2 cellular contexts compared by ENCODE assay signal in the genomic region with DNA sequence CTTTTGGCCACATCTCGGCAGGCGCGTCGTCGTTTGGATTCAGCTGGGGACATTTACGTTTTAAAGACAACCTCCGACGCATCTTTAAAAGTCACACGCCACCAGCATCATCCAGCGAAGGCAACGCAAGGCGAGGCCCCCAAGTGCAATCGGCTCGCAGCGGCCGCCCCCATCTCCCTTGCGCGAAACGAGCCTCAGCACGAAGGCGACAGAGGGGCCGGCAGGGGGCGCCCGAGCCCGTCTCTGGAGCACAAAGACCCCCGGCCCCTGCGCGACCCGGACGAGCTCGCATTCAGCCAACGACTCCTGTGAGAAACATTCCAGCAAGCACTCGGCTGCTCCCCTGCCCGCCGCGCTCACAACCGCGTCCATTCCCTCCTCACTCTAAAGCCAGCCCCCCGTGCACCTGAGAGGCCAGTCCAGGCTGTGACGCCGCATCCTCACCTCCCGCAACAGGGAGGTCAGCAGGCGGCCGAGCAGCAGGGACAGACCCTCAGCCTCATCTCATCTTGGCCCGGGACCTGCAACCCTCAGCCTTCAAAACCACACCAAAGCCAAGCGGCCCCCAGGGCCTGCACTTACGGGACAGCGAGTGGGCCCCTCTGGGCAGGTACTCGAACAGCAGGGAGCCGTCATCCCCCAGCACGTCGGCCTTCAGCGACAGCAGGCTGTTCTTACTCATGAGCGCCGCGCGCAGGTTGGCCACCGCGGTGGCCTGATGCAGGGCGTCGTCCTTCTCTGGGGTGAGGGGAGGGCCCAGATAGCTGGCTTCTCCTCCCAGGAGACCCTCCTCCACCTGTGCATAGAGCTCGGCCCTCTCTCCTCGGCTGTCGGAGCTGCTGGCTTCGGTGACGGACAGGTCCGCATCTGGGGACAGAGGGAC.
TF ChIP-seq lines count a peak whose summit lies in the region.

No MANE protein-coding gene starts in this region.

TF ChIP-seq in HEK293T, 16 proteins besides CTCF, POLR2A, EP300 and RAD21:
- TF ChIP-seq FOXM1 (IDR thresholded peaks at IDR 0.05; ENCODE audit: borderline replicate concordance) (no peak), ARNT (IDR thresholded peaks at IDR 0.05) (no peak), FOXA1 (IDR thresholded peaks at IDR 0.05) (no peak), ELF4 (IDR thresholded peaks at IDR 0.05) (no peak), HDGF (IDR thresholded peaks at IDR 0.05; ENCODE audit: borderline replicate concordance) (no peak), SUZ12 (IDR thresholded peaks at IDR 0.05) (no peak), L3MBTL2 (conservative IDR thresholded peaks at IDR 0.05) (no peak), ZNF384 (IDR thresholded peaks at IDR 0.05) (no peak), FOXK2 (IDR thresholded peaks at IDR 0.05) (no peak), SP1 (IDR thresholded peaks at IDR 0.05) (no peak), NFRKB (IDR thresholded peaks at IDR 0.05) (no peak), CTBP1 (IDR thresholded peaks at IDR 0.05; ENCODE audit: borderline replicate concordance) (no peak), TARDBP (IDR thresholded peaks at IDR 0.05) (no peak), LEF1 (IDR thresholded peaks at IDR 0.05; ENCODE audit: borderline replicate concordance) (no peak), BHLHE40 (IDR thresholded peaks at IDR 0.05; ENCODE audit: borderline replicate concordance) (no peak)
- TF ChIP-seq, protein P1, sequence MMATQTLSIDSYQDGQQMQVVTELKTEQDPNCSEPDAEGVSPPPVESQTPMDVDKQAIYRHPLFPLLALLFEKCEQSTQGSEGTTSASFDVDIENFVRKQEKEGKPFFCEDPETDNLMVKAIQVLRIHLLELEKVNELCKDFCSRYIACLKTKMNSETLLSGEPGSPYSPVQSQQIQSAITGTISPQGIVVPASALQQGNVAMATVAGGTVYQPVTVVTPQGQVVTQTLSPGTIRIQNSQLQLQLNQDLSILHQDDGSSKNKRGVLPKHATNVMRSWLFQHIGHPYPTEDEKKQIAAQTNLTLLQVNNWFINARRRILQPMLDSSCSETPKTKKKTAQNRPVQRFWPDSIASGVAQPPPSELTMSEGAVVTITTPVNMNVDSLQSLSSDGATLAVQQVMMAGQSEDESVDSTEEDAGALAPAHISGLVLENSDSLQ (IDR thresholded peaks at IDR 0.05): no peak

TF ChIP-seq in K562, 482 proteins besides CTCF, POLR2A, EP300 and RAD21 (continues in another document):
- TF ChIP-seq, protein P2, sequence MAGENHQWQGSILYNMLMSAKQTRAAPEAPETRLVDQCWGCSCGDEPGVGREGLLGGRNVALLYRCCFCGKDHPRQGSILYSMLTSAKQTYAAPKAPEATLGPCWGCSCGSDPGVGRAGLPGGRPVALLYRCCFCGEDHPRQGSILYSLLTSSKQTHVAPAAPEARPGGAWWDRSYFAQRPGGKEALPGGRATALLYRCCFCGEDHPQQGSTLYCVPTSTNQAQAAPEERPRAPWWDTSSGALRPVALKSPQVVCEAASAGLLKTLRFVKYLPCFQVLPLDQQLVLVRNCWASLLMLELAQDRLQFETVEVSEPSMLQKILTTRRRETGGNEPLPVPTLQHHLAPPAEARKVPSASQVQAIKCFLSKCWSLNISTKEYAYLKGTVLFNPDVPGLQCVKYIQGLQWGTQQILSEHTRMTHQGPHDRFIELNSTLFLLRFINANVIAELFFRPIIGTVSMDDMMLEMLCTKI (IDR thresholded peaks at IDR 0.05; ENCODE audit: partially characterized antibody): no peak
- TF ChIP-seq PCBP1 (IDR thresholded peaks at IDR 0.05; ENCODE audit: low read depth, low read length, poor library complexity, severe bottlenecking) (no peak), EZH2 (IDR thresholded peaks at IDR 0.05; ENCODE audit: borderline replicate concordance, low read depth, low read length) (no peak), FUS (optimal IDR thresholded peaks at IDR 0.05; ENCODE audit: low read depth, low read length) (no peak), SMC3 (conservative IDR thresholded peaks at IDR 0.05; ENCODE audit: insufficient read depth, low read depth, low read length) (no peak), MXI1 (IDR thresholded peaks at IDR 0.05; ENCODE audit: low read depth, low read length) (no peak), TEAD2 (tag; IDR thresholded peaks at IDR 0.05) (no peak), SIN3B (IDR thresholded peaks at IDR 0.05; ENCODE audit: low read depth) (no peak), FIP1L1 (IDR thresholded peaks at IDR 0.05; ENCODE audit: low read depth, low read length, poor library complexity, severe bottlenecking) (peak; percentile 33), ZNF263 (CRISPR knock-in tag; IDR thresholded peaks at IDR 0.05; ENCODE audit: borderline replicate concordance) (no peak), ZBTB8A (IDR thresholded peaks at IDR 0.05; ENCODE audit: partially characterized antibody) (no peak), FOXK1 (CRISPR knock-in tag; IDR thresholded peaks at IDR 0.05; ENCODE audit: borderline replicate concordance) (no peak), ZNF232 (CRISPR knock-in tag; IDR thresholded peaks at IDR 0.05) (no peak), ZNF561 (CRISPR knock-in tag; conservative IDR thresholded peaks at IDR 0.05) (no peak), NR4A1 (CRISPR knock-in tag; IDR thresholded peaks at IDR 0.05) (no peak), NR4A1 (tag; IDR thresholded peaks at IDR 0.05) (no peak), ZNF717 (CRISPR knock-in tag; IDR thresholded peaks at IDR 0.05) (no peak), MTF1 (CRISPR knock-in tag; IDR thresholded peaks at IDR 0.05; ENCODE audit: borderline replicate concordance) (no peak), TAF9B (IDR thresholded peaks at IDR 0.05; ENCODE audit: partially characterized antibody) (no peak), PHB2 (IDR thresholded peaks at IDR 0.05; ENCODE audit: low read depth) (no peak), SP1 (CRISPR knock-in tag; IDR thresholded peaks at IDR 0.05) (no peak), NEUROD1 (IDR thresholded peaks at IDR 0.05; ENCODE audit: borderline replicate concordance, low read depth, low read length, partially characterized antibody) (no peak), ZNF830 (CRISPR knock-in tag; IDR thresholded peaks at IDR 0.05) (no peak), ZNF316 (IDR thresholded peaks at IDR 0.05) (no peak), TRIM28 (IDR thresholded peaks at IDR 0.05) (no peak), RBFOX2 (IDR thresholded peaks at IDR 0.05; ENCODE audit: low read depth, low read length) (0 out of 2 replicates have a peak, but pooled peaks have one; percentile 15)
- TF ChIP-seq, protein P3, sequence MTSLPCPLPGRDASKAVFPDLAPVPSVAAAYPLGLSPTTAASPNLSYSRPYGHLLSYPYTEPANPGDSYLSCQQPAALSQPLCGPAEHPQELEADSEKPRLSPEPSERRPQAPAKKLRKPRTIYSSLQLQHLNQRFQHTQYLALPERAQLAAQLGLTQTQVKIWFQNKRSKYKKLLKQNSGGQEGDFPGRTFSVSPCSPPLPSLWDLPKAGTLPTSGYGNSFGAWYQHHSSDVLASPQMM (CRISPR knock-in tag; IDR thresholded peaks at IDR 0.05): no peak
- TF ChIP-seq, protein P4, sequence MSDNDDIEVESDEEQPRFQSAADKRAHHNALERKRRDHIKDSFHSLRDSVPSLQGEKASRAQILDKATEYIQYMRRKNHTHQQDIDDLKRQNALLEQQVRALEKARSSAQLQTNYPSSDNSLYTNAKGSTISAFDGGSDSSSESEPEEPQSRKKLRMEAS (CRISPR knock-in tag; IDR thresholded peaks at IDR 0.05): no peak
- TF ChIP-seq, protein P5, sequence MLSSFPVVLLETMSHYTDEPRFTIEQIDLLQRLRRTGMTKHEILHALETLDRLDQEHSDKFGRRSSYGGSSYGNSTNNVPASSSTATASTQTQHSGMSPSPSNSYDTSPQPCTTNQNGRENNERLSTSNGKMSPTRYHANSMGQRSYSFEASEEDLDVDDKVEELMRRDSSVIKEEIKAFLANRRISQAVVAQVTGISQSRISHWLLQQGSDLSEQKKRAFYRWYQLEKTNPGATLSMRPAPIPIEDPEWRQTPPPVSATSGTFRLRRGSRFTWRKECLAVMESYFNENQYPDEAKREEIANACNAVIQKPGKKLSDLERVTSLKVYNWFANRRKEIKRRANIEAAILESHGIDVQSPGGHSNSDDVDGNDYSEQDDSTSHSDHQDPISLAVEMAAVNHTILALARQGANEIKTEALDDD (IDR thresholded peaks at IDR 0.05): no peak
- TF ChIP-seq, protein P6, sequence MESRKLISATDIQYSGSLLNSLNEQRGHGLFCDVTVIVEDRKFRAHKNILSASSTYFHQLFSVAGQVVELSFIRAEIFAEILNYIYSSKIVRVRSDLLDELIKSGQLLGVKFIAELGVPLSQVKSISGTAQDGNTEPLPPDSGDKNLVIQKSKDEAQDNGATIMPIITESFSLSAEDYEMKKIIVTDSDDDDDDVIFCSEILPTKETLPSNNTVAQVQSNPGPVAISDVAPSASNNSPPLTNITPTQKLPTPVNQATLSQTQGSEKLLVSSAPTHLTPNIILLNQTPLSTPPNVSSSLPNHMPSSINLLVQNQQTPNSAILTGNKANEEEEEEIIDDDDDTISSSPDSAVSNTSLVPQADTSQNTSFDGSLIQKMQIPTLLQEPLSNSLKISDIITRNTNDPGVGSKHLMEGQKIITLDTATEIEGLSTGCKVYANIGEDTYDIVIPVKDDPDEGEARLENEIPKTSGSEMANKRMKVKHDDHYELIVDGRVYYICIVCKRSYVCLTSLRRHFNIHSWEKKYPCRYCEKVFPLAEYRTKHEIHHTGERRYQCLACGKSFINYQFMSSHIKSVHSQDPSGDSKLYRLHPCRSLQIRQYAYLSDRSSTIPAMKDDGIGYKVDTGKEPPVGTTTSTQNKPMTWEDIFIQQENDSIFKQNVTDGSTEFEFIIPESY (CRISPR knock-in tag; IDR thresholded peaks at IDR 0.05): peak; percentile 99
- TF ChIP-seq, protein P7, sequence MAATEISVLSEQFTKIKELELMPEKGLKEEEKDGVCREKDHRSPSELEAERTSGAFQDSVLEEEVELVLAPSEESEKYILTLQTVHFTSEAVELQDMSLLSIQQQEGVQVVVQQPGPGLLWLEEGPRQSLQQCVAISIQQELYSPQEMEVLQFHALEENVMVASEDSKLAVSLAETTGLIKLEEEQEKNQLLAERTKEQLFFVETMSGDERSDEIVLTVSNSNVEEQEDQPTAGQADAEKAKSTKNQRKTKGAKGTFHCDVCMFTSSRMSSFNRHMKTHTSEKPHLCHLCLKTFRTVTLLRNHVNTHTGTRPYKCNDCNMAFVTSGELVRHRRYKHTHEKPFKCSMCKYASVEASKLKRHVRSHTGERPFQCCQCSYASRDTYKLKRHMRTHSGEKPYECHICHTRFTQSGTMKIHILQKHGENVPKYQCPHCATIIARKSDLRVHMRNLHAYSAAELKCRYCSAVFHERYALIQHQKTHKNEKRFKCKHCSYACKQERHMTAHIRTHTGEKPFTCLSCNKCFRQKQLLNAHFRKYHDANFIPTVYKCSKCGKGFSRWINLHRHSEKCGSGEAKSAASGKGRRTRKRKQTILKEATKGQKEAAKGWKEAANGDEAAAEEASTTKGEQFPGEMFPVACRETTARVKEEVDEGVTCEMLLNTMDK (IDR thresholded peaks at IDR 0.05; ENCODE audit: borderline replicate concordance, insufficient read depth, low read depth, low read length, poor library complexity, severe bottlenecking): peak; percentile 55
- TF ChIP-seq, protein P8, sequence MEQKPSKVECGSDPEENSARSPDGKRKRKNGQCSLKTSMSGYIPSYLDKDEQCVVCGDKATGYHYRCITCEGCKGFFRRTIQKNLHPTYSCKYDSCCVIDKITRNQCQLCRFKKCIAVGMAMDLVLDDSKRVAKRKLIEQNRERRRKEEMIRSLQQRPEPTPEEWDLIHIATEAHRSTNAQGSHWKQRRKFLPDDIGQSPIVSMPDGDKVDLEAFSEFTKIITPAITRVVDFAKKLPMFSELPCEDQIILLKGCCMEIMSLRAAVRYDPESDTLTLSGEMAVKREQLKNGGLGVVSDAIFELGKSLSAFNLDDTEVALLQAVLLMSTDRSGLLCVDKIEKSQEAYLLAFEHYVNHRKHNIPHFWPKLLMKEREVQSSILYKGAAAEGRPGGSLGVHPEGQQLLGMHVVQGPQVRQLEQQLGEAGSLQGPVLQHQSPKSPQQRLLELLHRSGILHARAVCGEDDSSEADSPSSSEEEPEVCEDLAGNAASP (IDR thresholded peaks at IDR 0.05): no peak
- TF ChIP-seq, protein P9, sequence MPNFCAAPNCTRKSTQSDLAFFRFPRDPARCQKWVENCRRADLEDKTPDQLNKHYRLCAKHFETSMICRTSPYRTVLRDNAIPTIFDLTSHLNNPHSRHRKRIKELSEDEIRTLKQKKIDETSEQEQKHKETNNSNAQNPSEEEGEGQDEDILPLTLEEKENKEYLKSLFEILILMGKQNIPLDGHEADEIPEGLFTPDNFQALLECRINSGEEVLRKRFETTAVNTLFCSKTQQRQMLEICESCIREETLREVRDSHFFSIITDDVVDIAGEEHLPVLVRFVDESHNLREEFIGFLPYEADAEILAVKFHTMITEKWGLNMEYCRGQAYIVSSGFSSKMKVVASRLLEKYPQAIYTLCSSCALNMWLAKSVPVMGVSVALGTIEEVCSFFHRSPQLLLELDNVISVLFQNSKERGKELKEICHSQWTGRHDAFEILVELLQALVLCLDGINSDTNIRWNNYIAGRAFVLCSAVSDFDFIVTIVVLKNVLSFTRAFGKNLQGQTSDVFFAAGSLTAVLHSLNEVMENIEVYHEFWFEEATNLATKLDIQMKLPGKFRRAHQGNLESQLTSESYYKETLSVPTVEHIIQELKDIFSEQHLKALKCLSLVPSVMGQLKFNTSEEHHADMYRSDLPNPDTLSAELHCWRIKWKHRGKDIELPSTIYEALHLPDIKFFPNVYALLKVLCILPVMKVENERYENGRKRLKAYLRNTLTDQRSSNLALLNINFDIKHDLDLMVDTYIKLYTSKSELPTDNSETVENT (CRISPR knock-in tag; IDR thresholded peaks at IDR 0.05): no peak
- TF ChIP-seq, protein P10, sequence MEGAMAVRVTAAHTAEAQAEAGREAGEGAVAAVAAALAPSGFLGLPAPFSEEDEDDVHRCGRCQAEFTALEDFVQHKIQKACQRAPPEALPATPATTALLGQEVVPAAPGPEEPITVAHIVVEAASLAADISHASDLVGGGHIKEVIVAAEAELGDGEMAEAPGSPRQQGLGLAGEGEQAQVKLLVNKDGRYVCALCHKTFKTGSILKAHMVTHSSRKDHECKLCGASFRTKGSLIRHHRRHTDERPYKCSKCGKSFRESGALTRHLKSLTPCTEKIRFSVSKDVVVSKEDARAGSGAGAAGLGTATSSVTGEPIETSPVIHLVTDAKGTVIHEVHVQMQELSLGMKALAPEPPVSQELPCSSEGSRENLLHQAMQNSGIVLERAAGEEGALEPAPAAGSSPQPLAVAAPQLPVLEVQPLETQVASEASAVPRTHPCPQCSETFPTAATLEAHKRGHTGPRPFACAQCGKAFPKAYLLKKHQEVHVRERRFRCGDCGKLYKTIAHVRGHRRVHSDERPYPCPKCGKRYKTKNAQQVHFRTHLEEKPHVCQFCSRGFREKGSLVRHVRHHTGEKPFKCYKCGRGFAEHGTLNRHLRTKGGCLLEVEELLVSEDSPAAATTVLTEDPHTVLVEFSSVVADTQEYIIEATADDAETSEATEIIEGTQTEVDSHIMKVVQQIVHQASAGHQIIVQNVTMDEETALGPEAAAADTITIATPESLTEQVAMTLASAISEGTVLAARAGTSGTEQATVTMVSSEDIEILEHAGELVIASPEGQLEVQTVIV (CRISPR knock-in tag; IDR thresholded peaks at IDR 0.05; ENCODE audit: borderline replicate concordance): no peak
- TF ChIP-seq, protein P11, sequence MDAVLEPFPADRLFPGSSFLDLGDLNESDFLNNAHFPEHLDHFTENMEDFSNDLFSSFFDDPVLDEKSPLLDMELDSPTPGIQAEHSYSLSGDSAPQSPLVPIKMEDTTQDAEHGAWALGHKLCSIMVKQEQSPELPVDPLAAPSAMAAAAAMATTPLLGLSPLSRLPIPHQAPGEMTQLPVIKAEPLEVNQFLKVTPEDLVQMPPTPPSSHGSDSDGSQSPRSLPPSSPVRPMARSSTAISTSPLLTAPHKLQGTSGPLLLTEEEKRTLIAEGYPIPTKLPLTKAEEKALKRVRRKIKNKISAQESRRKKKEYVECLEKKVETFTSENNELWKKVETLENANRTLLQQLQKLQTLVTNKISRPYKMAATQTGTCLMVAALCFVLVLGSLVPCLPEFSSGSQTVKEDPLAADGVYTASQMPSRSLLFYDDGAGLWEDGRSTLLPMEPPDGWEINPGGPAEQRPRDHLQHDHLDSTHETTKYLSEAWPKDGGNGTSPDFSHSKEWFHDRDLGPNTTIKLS (IDR thresholded peaks at IDR 0.05; ENCODE audit: borderline replicate concordance, low read depth): no peak
